Comparison of ENCODE assay signal across 22 cellular contexts in the genomic region with DNA sequence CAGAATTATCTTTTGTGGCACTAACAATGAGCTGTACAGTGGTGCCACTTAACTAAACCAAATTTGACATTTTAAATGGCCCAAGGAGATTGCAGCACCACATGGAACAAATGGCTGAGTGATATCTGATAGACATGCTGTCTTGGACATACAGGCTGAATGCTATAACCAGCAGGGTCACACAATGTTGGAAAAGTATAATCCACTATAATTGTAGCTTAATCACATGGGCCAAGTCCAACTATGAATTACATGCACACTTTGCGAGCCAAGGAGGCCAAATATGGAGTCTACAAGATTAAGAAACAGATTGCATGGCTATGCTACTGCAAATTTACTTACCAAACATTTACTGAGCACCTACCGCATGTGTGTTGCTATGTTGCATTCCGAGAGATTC.
DNase-seq lines count a peak whose midpoint lies in the region; ATAC-seq and TF ChIP-seq lines count a peak whose summit lies in the region.
"Had no signal": no experiment of that assay in that cellular context is flagged by ENCODE, and none has a peak within 500 bp of the region (broad histone marks: within the 10 kb centered on the region; RNA-seq: fewer than 3 reads in every experiment).

No MANE protein-coding gene starts in this region.

- H3K4me3 Mint-ChIP-seq in CD4-positive, alpha-beta memory T cell: no peak overlapping the region
- H3K4me3 Mint-ChIP-seq: B cell; CD4-positive, alpha-beta T cell; CD8-positive, alpha-beta memory T cell had no signal

- no peaks in the 10 kb centered on the region for H3K9me3 ChIP-seq in esophagus muscularis mucosa
- H3K9me3 ChIP-seq in CD4-positive, alpha-beta memory T cell (ENCODE audit: control insufficient read depth in 1 of 2, low read length in 2 of 2): no peaks in the 10 kb centered on the region
- H3K9me3 ChIP-seq: A549 had no signal

- H3K36me3 ChIP-seq in esophagus muscularis mucosa: peaks cover 0 to 21% (median 8%) of the 10 kb centered on the region in 4 donors
- no peaks in the 10 kb centered on the region for H3K36me3 ChIP-seq in CD4-positive, alpha-beta memory T cell (ENCODE audit: insufficient read depth, low read length)
- H3K36me3 ChIP-seq: BLaER1 treated with 17β-estradiol and CSF1 and Interleukin-3, amounts not matched to agents 10 nM and 100 nM had no signal

- DNase-seq in NCI-H82 (lab: John Stamatoyannopoulos, UW) (peak; percentile 18), NCI-H82 treated with DMSO at 0.1 percent for 48 hours (lab: John Stamatoyannopoulos, UW; ENCODE audit: unreplicated experiment) (no peak), esophagus muscularis mucosa (ENCODE audit: extremely low spot score) (peak; percentile 75)
- DNase-seq in CD4-positive, alpha-beta memory T cell: no peak
- DNase-seq: AML-193; CD4-positive, alpha-beta T cell; CD8-positive, alpha-beta memory T cell; COR-L47; DMS 273 treated with DMSO at 0.1 percent for 48 hours; DMS153; DMS53; DMS79; DND-41; EL; GDM1 had no signal

- intact Hi-C loops in esophagus muscularis mucosa (cut with DNase I): no loop called here
- intact Hi-C loops in CD4-positive, alpha-beta memory T cell (cut with micrococcal nuclease): no loop called here

- no peak overlapping the region for H3K27ac Mint-ChIP-seq in CD4-positive, alpha-beta memory T cell
- H3K27ac Mint-ChIP-seq: B cell; CD4-positive, alpha-beta T cell had no signal

- no peaks in the 10 kb centered on the region for H3K27me3 ChIP-seq in esophagus muscularis mucosa
- H3K27me3 ChIP-seq in CD4-positive, alpha-beta memory T cell (ENCODE audit: insufficient read depth, low read length): peaks cover 7% of the 10 kb centered on the region
- H3K27me3 ChIP-seq: BLaER1 treated with 17β-estradiol and CSF1 and Interleukin-3, amounts not matched to agents 10 nM and 100 nM had no signal

- peaks cover 11 to 22% of the 10 kb centered on the region in 2 donors for H3K27me3 Mint-ChIP-seq in CD4-positive, alpha-beta memory T cell

- POLR2A ChIA-PET in CD4-positive, alpha-beta memory T cell (lab: Charles Lee; ENCODE audit: partially characterized antibody): no interaction called here

- no peaks in the 10 kb centered on the region for H3K36me3 Mint-ChIP-seq in CD4-positive, alpha-beta memory T cell

- H3K4me1 Mint-ChIP-seq in CD4-positive, alpha-beta memory T cell: no peaks in the 10 kb centered on the region
- H3K4me1 Mint-ChIP-seq: B cell; CD8-positive, alpha-beta memory T cell had no signal

- CTCF ChIA-PET in CD4-positive, alpha-beta memory T cell (lab: Charles Lee; ENCODE audit: partially characterized antibody): no interaction called here

- H3K9me3 Mint-ChIP-seq in CD4-positive, alpha-beta memory T cell: no peaks in the 10 kb centered on the region
- H3K9me3 Mint-ChIP-seq: CD4-positive, alpha-beta T cell had no signal

- no peak for TF ChIP-seq EP300 in esophagus muscularis mucosa (IDR thresholded peaks at IDR 0.05)

- H3K4me1 ChIP-seq in esophagus muscularis mucosa: no peaks in the 10 kb centered on the region
- no peaks in the 10 kb centered on the region for H3K4me1 ChIP-seq in CD4-positive, alpha-beta memory T cell (ENCODE audit: insufficient read depth, low read length)
- H3K4me1 ChIP-seq: A549; BLaER1 treated with 17β-estradiol and CSF1 and Interleukin-3, amounts not matched to agents 10 nM and 100 nM had no signal

- 93% methylated on average over 3 of the region's 3 CpGs for WGBS in esophagus muscularis mucosa

- no peak for ATAC-seq in GM21423 (IDR thresholded peaks at IDR 0.05; ENCODE audit: unreplicated experiment)
- ATAC-seq: A549, GM12878 had no signal

- no peak overlapping the region for H3K4me3 ChIP-seq in esophagus muscularis mucosa
- H3K4me3 ChIP-seq in CD4-positive, alpha-beta memory T cell (ENCODE audit: low read length in 2 of 2): no peak overlapping the region
- H3K4me3 ChIP-seq: A549; BLaER1 treated with 17β-estradiol and CSF1 and Interleukin-3, amounts not matched to agents 10 nM and 100 nM; GM12878 had no signal

- H3K27ac ChIP-seq in esophagus muscularis mucosa (replicated peaks in 1 of 4): no peak overlapping the region
- H3K27ac ChIP-seq in CD4-positive, alpha-beta memory T cell (ENCODE audit: low read depth, low read length): no peak overlapping the region
- H3K27ac ChIP-seq: 22Rv1; A549; BLaER1 treated with 17β-estradiol and CSF1 and Interleukin-3, amounts not matched to agents 10 nM and 100 nM; C4-2B had no signal

- TF ChIP-seq POLR2A in esophagus muscularis mucosa (IDR thresholded peaks at IDR 0.05; ENCODE audit: low read depth): no peak

- no peak for TF ChIP-seq CTCF in esophagus muscularis mucosa (IDR thresholded peaks at IDR 0.05)

Comparison
In these comparisons a context has a peak if more than half of its experiments do, and no peak if none do; other contexts are left out.
1. DNase-seq: peak in NCI-H82 (single experiment) and esophagus muscularis mucosa (single experiment); none in NCI-H82 treated with DMSO at 0.1 percent for 48 hours (single experiment) and CD4-positive, alpha-beta memory T cell (0 of 5).